Comparison of ENCODE assay signal across 11 cellular contexts in genomic region chr17:73210002-73210678, GRCh38. TPM values are rescaled to one million over a fixed set of nuclear protein-coding genes. Genes with fewer than 3 reads are reported as not detected.
A peak's percentile ranks its signal among the peaks of the same experiment; 100 is the strongest.
DNase-seq lines count a peak whose midpoint lies in the region; ATAC-seq, FAIRE-seq and TF ChIP-seq lines count a peak whose summit lies in the region.
"Had no signal": no experiment of that assay in that cellular context is flagged by ENCODE, and none has a peak within 500 bp of the region (broad histone marks: within the 10 kb centered on the region; RNA-seq: fewer than 3 reads in every experiment).

No MANE protein-coding gene starts in this region.

- no peaks in the 10 kb centered on the region for H3K4me1 Mint-ChIP-seq in type B pancreatic cell (ENCODE audit: unreplicated experiment)

- no peaks in the 10 kb centered on the region for H3K27me3 Mint-ChIP-seq in type B pancreatic cell

- ATAC-seq in left ventricle myocardium superior (no peak), GM18519 (IDR thresholded peaks at IDR 0.05; ENCODE audit: low FRiP score, unreplicated experiment) (no peak), GM18861 (IDR thresholded peaks at IDR 0.05; ENCODE audit: unreplicated experiment) (no peak)

- H3K4me1 ChIP-seq in left ventricle myocardium inferior: peaks cover 19% of the 10 kb centered on the region
- no peaks in the 10 kb centered on the region for H3K4me1 ChIP-seq in effector memory CD4-positive, alpha-beta T cell (ENCODE audit: control insufficient read depth, insufficient read depth, low read length, poor library complexity, severe bottlenecking)

- H3K36me3 ChIP-seq in left ventricle myocardium inferior: peaks cover 59% of the 10 kb centered on the region
- peaks cover 45% of the 10 kb centered on the region for H3K36me3 ChIP-seq in effector memory CD4-positive, alpha-beta T cell (ENCODE audit: control insufficient read depth, insufficient read depth, low read length)

- H3K27ac Mint-ChIP-seq in type B pancreatic cell: no peak overlapping the region

- FAIRE-seq in GM12892 (lab: Jason Lieb, UNC): no peak

- H3K36me3 Mint-ChIP-seq in type B pancreatic cell: peaks cover 23% of the 10 kb centered on the region

- no peak overlapping the region for H3K4me3 ChIP-seq in left ventricle myocardium inferior
- no peak overlapping the region for H3K4me3 ChIP-seq in effector memory CD4-positive, alpha-beta T cell (ENCODE audit: insufficient read depth, low read depth, low read length, poor library complexity, severe bottlenecking)
- H3K4me3 ChIP-seq: sigmoid colon had no signal

- DNase-seq in left ventricle myocardium inferior: no peak
- DNase-seq in left ventricle myocardium superior: no peak
- peak; percentile 87 for DNase-seq in OCI-M1 (lab: John Stamatoyannopoulos, UW)
- no peak for DNase-seq in effector memory CD4-positive, alpha-beta T cell
- DNase-seq in type B pancreatic cell (ENCODE audit: extremely low spot score, unreplicated experiment): no peak
- no peak for DNase-seq in GM12892 (ENCODE audit: insufficient read length)
- DNase-seq: GOT3, SIG-M5, sigmoid colon had no signal

- TF ChIP-seq POLR2A in GM12892 (IDR thresholded peaks at IDR 0.05; ENCODE audit: low read depth, low read length): no peak

- no peak overlapping the region for H3K27ac ChIP-seq in left ventricle myocardium inferior (replicated peaks)
- H3K27ac ChIP-seq in effector memory CD4-positive, alpha-beta T cell (ENCODE audit: insufficient read depth, low read length, poor library complexity, severe bottlenecking): peak overlapping the region; percentile 8
- H3K27ac ChIP-seq: sigmoid colon had no signal

- no peaks in the 10 kb centered on the region for H3K9me3 ChIP-seq in left ventricle myocardium inferior (replicated peaks)
- H3K9me3 ChIP-seq in effector memory CD4-positive, alpha-beta T cell (ENCODE audit: control insufficient read depth, low read length): no peaks in the 10 kb centered on the region
- H3K9me3 ChIP-seq: sigmoid colon had no signal

- H3K4me3 Mint-ChIP-seq in type B pancreatic cell: no peak overlapping the region

- intact Hi-C loops in left ventricle myocardium inferior (cut with micrococcal nuclease) (no loop called here), left ventricle myocardium superior (cut with micrococcal nuclease) (no loop called here)

- TF ChIP-seq CTCF in left ventricle myocardium inferior (IDR thresholded peaks at IDR 0.05; ENCODE audit: borderline replicate concordance) (peak; percentile 35), type B pancreatic cell (conservative IDR thresholded peaks at IDR 0.05) (peak; percentile 69)

- H3K27me3 ChIP-seq in left ventricle myocardium inferior (ENCODE audit: low read depth): no peaks in the 10 kb centered on the region
- no peaks in the 10 kb centered on the region for H3K27me3 ChIP-seq in effector memory CD4-positive, alpha-beta T cell (replicated peaks; ENCODE audit: control insufficient read depth, insufficient read depth, low read length, poor library complexity, severe bottlenecking)
- H3K27me3 ChIP-seq: sigmoid colon had no signal

- H3K9me3 Mint-ChIP-seq in type B pancreatic cell: no peaks in the 10 kb centered on the region

RNA-seq across cellular contexts. Expression of gene COG1, which starts 17.3 kb away (rescaled TPM):
- total RNA-seq in left ventricle myocardium inferior (44.7 TPM), left ventricle myocardium superior (58.2 TPM), type B pancreatic cell (ENCODE audit: low replicate concordance) (36.5 and 37.2 TPM in 2 replicates)
- 10.9 TPM for polyA plus RNA-seq in GM12892 (2012; ENCODE audit: missing spikeins)

RNA-seq across cellular contexts. Expression of gene SSTR2, which starts 45.3 kb away (rescaled TPM):
- 0.69 TPM for total RNA-seq in left ventricle myocardium inferior
- 0.74 TPM for total RNA-seq in left ventricle myocardium superior
- 5.5 and 10.4 TPM in 2 replicates for total RNA-seq in type B pancreatic cell (ENCODE audit: low replicate concordance)
- 0.95 TPM for polyA plus RNA-seq in GM12892 (2012; ENCODE audit: missing spikeins)

RNA-seq across cellular contexts. Expression of gene CPSF4L, which starts 51.5 kb away (rescaled TPM):
- total RNA-seq in left ventricle myocardium inferior (not detected), left ventricle myocardium superior (not detected), type B pancreatic cell (ENCODE audit: low replicate concordance) (not detected in 2 replicates)
- not detected for polyA plus RNA-seq in GM12892 (2012; ENCODE audit: missing spikeins)
- total RNA-seq: sigmoid colon had no signal
- polyA plus RNA-seq: sigmoid colon had no signal
